ENCODE assay signal across 21 cellular contexts in genomic region chr4:8560265-8561047, GRCh38. TPM values are rescaled to one million over a fixed set of nuclear protein-coding genes. Genes with fewer than 3 reads are reported as not detected.
DNase-seq lines count a peak whose midpoint lies in the region; ATAC-seq and TF ChIP-seq lines count a peak whose summit lies in the region.
"Had no signal": no experiment of that assay in that cellular context is flagged by ENCODE, and none has a peak within 500 bp of the region (broad histone marks: within the 10 kb centered on the region; RNA-seq: fewer than 3 reads in every experiment).

No MANE protein-coding gene starts in this region.

- peak overlapping the region; percentile 58 for H3K14ac ChIP-seq in trophoblast cell (ENCODE audit: low read length)

- H3K36me3 Mint-ChIP-seq in Caco-2 (ENCODE audit: insufficient read depth, unreplicated experiment): peaks cover 5% of the 10 kb centered on the region
- no peaks in the 10 kb centered on the region for H3K36me3 Mint-ChIP-seq in activated naive CD4-positive, alpha-beta T cell treated with anti-CD3 and anti-CD28 coated beads, Interleukin-2, amount 10 ng/mL, durations not matched to agents 7 days and 5 days
- H3K36me3 Mint-ChIP-seq: activated naive CD4-positive, alpha-beta T cell treated with anti-CD3 and anti-CD28 coated beads, Interleukin-2, amount 50 U/mL, for 72 hours; IgD-negative memory B cell had no signal

- CTCF ChIA-PET in Caco-2 (lab: Charles Lee) (interaction anchor here (0.8 to 1.2 kb wide), 3 partner anchors 26 to 100 kb away, joined by 3 to 9 read pairs (median 3); no protein-coding TSS in a partner anchor), PC-3 (lab: Charles Lee) (no interaction called here)
- CTCF ChIA-PET in activated naive CD4-positive, alpha-beta T cell treated with anti-CD3 and anti-CD28 coated beads, Interleukin-2, amount 10 ng/mL, durations not matched to agents 7 days and 5 days (lab: Charles Lee): no interaction called here

- no peaks in the 10 kb centered on the region for H3K27me3 Mint-ChIP-seq in Caco-2 (ENCODE audit: insufficient read depth, unreplicated experiment)
- H3K27me3 Mint-ChIP-seq in activated naive CD4-positive, alpha-beta T cell treated with anti-CD3 and anti-CD28 coated beads, Interleukin-2, amount 10 ng/mL, durations not matched to agents 7 days and 5 days: no peaks in the 10 kb centered on the region

- H2AFZ ChIP-seq in PC-3 (ENCODE audit: low read length): peak overlapping the region; percentile 56
- no peak overlapping the region for H2AFZ ChIP-seq in trophoblast cell (ENCODE audit: insufficient read depth, low read length, poor library complexity)

- peak overlapping the region; percentile 85 for H2BK120ac ChIP-seq in trophoblast cell (ENCODE audit: insufficient read depth, low read length, poor library complexity)

- peaks cover 22% of the 10 kb centered on the region for H3K4me1 Mint-ChIP-seq in Caco-2 (ENCODE audit: low read depth, unreplicated experiment)
- H3K4me1 Mint-ChIP-seq in activated naive CD4-positive, alpha-beta T cell treated with anti-CD3 and anti-CD28 coated beads, Interleukin-2, amount 10 ng/mL, durations not matched to agents 7 days and 5 days: no peaks in the 10 kb centered on the region
- H3K4me1 Mint-ChIP-seq: IgD-negative memory B cell had no signal

- H3K4me2 ChIP-seq in PC-3 (ENCODE audit: low read length): peak overlapping the region; percentile 67
- peak overlapping the region; percentile 9 for H3K4me2 ChIP-seq in trophoblast cell (ENCODE audit: low read length)

- H3K27ac Mint-ChIP-seq in Caco-2 (ENCODE audit: unreplicated experiment): no peak overlapping the region
- H3K27ac Mint-ChIP-seq in activated naive CD4-positive, alpha-beta T cell treated with anti-CD3 and anti-CD28 coated beads, Interleukin-2, amount 10 ng/mL, durations not matched to agents 7 days and 5 days: no peak overlapping the region
- H3K27ac Mint-ChIP-seq: activated naive CD4-positive, alpha-beta T cell treated with anti-CD3 and anti-CD28 coated beads, Interleukin-2, amount 50 U/mL, for 72 hours; activated T-cell treated with anti-CD3 and anti-CD28 coated beads, Interleukin-2, amount 50 U/mL, for 24 hours; dendritic cell treated with granulocyte-macrophage colony-stimulating factor and Interleukin-4, amounts not matched to agents 40 ng/mL and 50 ng/mL, for 4 days; IgD-negative memory B cell; nephron progenitor cell had no signal

- peak overlapping the region; percentile 69 for H4K8ac ChIP-seq in trophoblast cell (ENCODE audit: low read depth, low read length)

- DNase-seq in Caco-2: peak; percentile 58 to 59
- peak; percentile 82 for DNase-seq in PC-3
- peak; percentile 85 to 89 for DNase-seq in trophoblast cell
- DNase-seq in SJCRH30: no peak
- DNase-seq in activated naive CD4-positive, alpha-beta T cell treated with anti-CD3 and anti-CD28 coated beads, Interleukin-2, amount 10 ng/mL, durations not matched to agents 7 days and 5 days: no peak
- DNase-seq in stimulated activated CD4-positive, alpha-beta T cell treated with anti-CD3 and anti-CD28 coated beads, Interleukin-2, amount 100 ng/mL, for 48 hours: no peak
- DNase-seq: activated CD4-positive, alpha-beta T cell treated with anti-CD3 and anti-CD28 coated beads, Interleukin-2, amount 50 U/mL, for 48 hours; activated T-cell treated with anti-CD3 and anti-CD28 coated beads, Interleukin-2, amount 50 U/mL, for 24 hours; COR-L47; mesenchymal stem cell; NCI-H748 treated with DMSO at 0.1 percent for 48 hours; nephron progenitor cell had no signal

- H2AK5ac ChIP-seq in trophoblast cell (ENCODE audit: low read length): peak overlapping the region; percentile 82

- peak overlapping the region; percentile 32 for H3K4ac ChIP-seq in trophoblast cell (ENCODE audit: low read depth, low read length)

- H3K79me2 ChIP-seq in PC-3 (ENCODE audit: low read length) (no peaks in the 10 kb centered on the region), trophoblast cell (ENCODE audit: control insufficient read depth, insufficient read depth, low read length, poor library complexity) (peaks cover 5% of the 10 kb centered on the region)

- peak overlapping the region; percentile 43 for H3K18ac ChIP-seq in trophoblast cell (ENCODE audit: low read length)

- H3K27me3 ChIP-seq in Caco-2 (replicated peaks; ENCODE audit: control insufficient read depth, insufficient read depth, low read length) (no peaks in the 10 kb centered on the region), PC-3 (ENCODE audit: low read length) (no peaks in the 10 kb centered on the region), esophagus (ENCODE audit: control insufficient read depth in 1 of 2, insufficient read depth in 2 of 2, low read length in 2 of 2) (no peaks in the 10 kb centered on the region), trophoblast cell (ENCODE audit: insufficient read depth, low read length) (no peaks in the 10 kb centered on the region), SJCRH30 (no peaks in the 10 kb centered on the region)
- H3K27me3 ChIP-seq: vagina had no signal

- H3K9me2 ChIP-seq in PC-3 (replicated peaks; ENCODE audit: low read length): no peaks in the 10 kb centered on the region

- ATAC-seq in PC-3: peak; percentile 87
- ATAC-seq in HG02938 (IDR thresholded peaks at IDR 0.05; ENCODE audit: unreplicated experiment): no peak
- ATAC-seq: activated naive CD4-positive, alpha-beta T cell treated with anti-CD3 and anti-CD28 coated beads, Interleukin-2, amount 50 U/mL, for 72 hours had no signal

- no peaks in the 10 kb centered on the region for H3K9me3 Mint-ChIP-seq in Caco-2 (ENCODE audit: unreplicated experiment)
- H3K9me3 Mint-ChIP-seq in activated naive CD4-positive, alpha-beta T cell treated with anti-CD3 and anti-CD28 coated beads, Interleukin-2, amount 10 ng/mL, durations not matched to agents 7 days and 5 days: no peaks in the 10 kb centered on the region
- H3K9me3 Mint-ChIP-seq: activated naive CD4-positive, alpha-beta T cell treated with anti-CD3 and anti-CD28 coated beads, Interleukin-2, amount 50 U/mL, for 72 hours; activated T-cell treated with anti-CD3 and anti-CD28 coated beads, Interleukin-2, amount 50 U/mL, for 24 hours; dendritic cell treated with granulocyte-macrophage colony-stimulating factor and Interleukin-4, amounts not matched to agents 40 ng/mL and 50 ng/mL, for 4 days; nephron progenitor cell had no signal

- H3K9ac ChIP-seq in PC-3 (ENCODE audit: low read length): peak overlapping the region; percentile 42
- H3K9ac ChIP-seq in trophoblast cell (ENCODE audit: low read length): no peak overlapping the region

- peaks cover 50% of the 10 kb centered on the region for H3K79me1 ChIP-seq in trophoblast cell (ENCODE audit: low read length)

- H4K12ac ChIP-seq in trophoblast cell (ENCODE audit: low read depth, low read length): no peak overlapping the region

- no peak overlapping the region for H3K23ac ChIP-seq in trophoblast cell (ENCODE audit: low read length)

- WGBS in esophagus, 2 donors: 67 to 75% methylated on average over 16 of the region's 16 CpGs
- WGBS in trophoblast cell (ENCODE audit: extremely low coverage, insufficient coverage, insufficient read length): no CpG with 5 or more reads among the region's 16 CpGs

- intact Hi-C loops in Caco-2 (cut with micrococcal nuclease; ENCODE audit: unreplicated experiment): no loop called here
- intact Hi-C loops in PC-3 (cut with micrococcal nuclease): no loop called here

- H3K27ac ChIP-seq in PC-3 (ENCODE audit: low read length): peak overlapping the region; percentile 92
- peak overlapping the region; percentile 34 to 76 for H3K27ac ChIP-seq in esophagus (ENCODE audit: low read depth in 2 of 2, low read length in 1 of 2)
- peak overlapping the region; percentile 83 for H3K27ac ChIP-seq in trophoblast cell (ENCODE audit: low read depth, low read length)
- H3K27ac ChIP-seq in SJCRH30: no peak overlapping the region
- H3K27ac ChIP-seq: esophagus muscularis mucosa, vagina had no signal

- peak overlapping the region; percentile 85 for H2BK12ac ChIP-seq in trophoblast cell (ENCODE audit: low read length)

- H3K4me3 ChIP-seq in Caco-2 (ENCODE audit: low read depth, low read length): no peak overlapping the region
- H3K4me3 ChIP-seq in PC-3 (ENCODE audit: low read length): no peak overlapping the region
- H3K4me3 ChIP-seq in esophagus (ENCODE audit: low read depth in 1 of 2, low read length in 2 of 2): peak overlapping the region in 1 of 2 donors; percentile 30
- no peak overlapping the region for H3K4me3 ChIP-seq in trophoblast cell (ENCODE audit: low read depth, low read length)
- no peak overlapping the region for H3K4me3 ChIP-seq in SJCRH30
- H3K4me3 ChIP-seq: esophagus muscularis mucosa, vagina had no signal

- no peak for TF ChIP-seq CTCF in Caco-2 (IDR thresholded peaks at IDR 0.05; ENCODE audit: insufficient read depth in 1 of 2, low read depth in 1 of 2, low read length in 1 of 2, severe bottlenecking in 1 of 2, unreplicated experiment in 1 of 2)
- TF ChIP-seq CTCF in PC-3 (conservative IDR thresholded peaks at IDR 0.05; ENCODE audit: low read depth, low read length): no peak

- H3K9me3 ChIP-seq in Caco-2 (no peaks in the 10 kb centered on the region), PC-3 (ENCODE audit: low read length) (no peaks in the 10 kb centered on the region), esophagus (ENCODE audit: control insufficient read depth in 2 of 2, insufficient read depth in 1 of 2, low read depth in 1 of 2, low read length in 1 of 2) (no peaks in the 10 kb centered on the region), trophoblast cell (ENCODE audit: insufficient read depth, low read depth, low read length) (no peaks in the 10 kb centered on the region), SJCRH30 (replicated peaks) (no peaks in the 10 kb centered on the region)
- H3K9me3 ChIP-seq: esophagus muscularis mucosa, vagina had no signal

- H3K4me1 ChIP-seq in Caco-2: peaks cover 64% of the 10 kb centered on the region
- peaks cover 59% of the 10 kb centered on the region for H3K4me1 ChIP-seq in PC-3 (ENCODE audit: insufficient read depth, low read length)
- peaks cover 0 to 9% of the 10 kb centered on the region in 2 donors for H3K4me1 ChIP-seq in esophagus (ENCODE audit: control insufficient read depth in 2 of 2, insufficient read depth in 2 of 2, low read length in 1 of 2)
- peaks cover 44 to 46% of the 10 kb centered on the region in 2 experiments for H3K4me1 ChIP-seq in trophoblast cell (ENCODE audit: control insufficient read depth in 1 of 2, insufficient read depth in 2 of 2, low read length in 2 of 2)
- H3K4me1 ChIP-seq in SJCRH30: peaks cover 16% of the 10 kb centered on the region
- H3K4me1 ChIP-seq: esophagus muscularis mucosa, vagina had no signal

- peak overlapping the region; percentile 83 for H4K91ac ChIP-seq in trophoblast cell (ENCODE audit: low read depth, low read length)

- H3K36me3 ChIP-seq in Caco-2 (ENCODE audit: control insufficient read depth, insufficient read depth, low read length) (no peaks in the 10 kb centered on the region), PC-3 (ENCODE audit: low read depth, low read length) (no peaks in the 10 kb centered on the region), esophagus (ENCODE audit: control insufficient read depth in 2 of 2, insufficient read depth in 2 of 2, low read length in 1 of 2) (no peaks in the 10 kb centered on the region), trophoblast cell (ENCODE audit: control insufficient read depth in 1 of 2, insufficient read depth in 2 of 2, low read length in 2 of 2) (no peaks in the 10 kb centered on the region), SJCRH30 (no peaks in the 10 kb centered on the region)
- H3K36me3 ChIP-seq: esophagus muscularis mucosa, vagina had no signal

- BruUV-seq in Caco-2 (replicated peaks; lab: Mats Ljungman, UMichigan) (no TSS peak), PC-3 (replicated peaks; lab: Mats Ljungman, UMichigan) (no TSS peak)

- H4K20me1 ChIP-seq in PC-3 (ENCODE audit: low read length): no peaks in the 10 kb centered on the region

- no peaks in the 10 kb centered on the region for H3F3A ChIP-seq in PC-3 (ENCODE audit: low read length, unreplicated experiment)

- POLR2A ChIA-PET in Caco-2 (lab: Charles Lee) (no interaction called here), PC-3 (lab: Charles Lee; ENCODE audit: unreplicated experiment) (no interaction called here)

- H2BK5ac ChIP-seq in trophoblast cell (ENCODE audit: low read depth, low read length, poor library complexity): peak overlapping the region; percentile 86

- H3K4me3 Mint-ChIP-seq in Caco-2 (ENCODE audit: unreplicated experiment): no peak overlapping the region
- no peak overlapping the region for H3K4me3 Mint-ChIP-seq in activated naive CD4-positive, alpha-beta T cell treated with anti-CD3 and anti-CD28 coated beads, Interleukin-2, amount 10 ng/mL, durations not matched to agents 7 days and 5 days
- H3K4me3 Mint-ChIP-seq: activated T-cell treated with anti-CD3 and anti-CD28 coated beads, Interleukin-2, amount 50 U/mL, for 24 hours; dendritic cell treated with granulocyte-macrophage colony-stimulating factor and Interleukin-4, amounts not matched to agents 40 ng/mL and 50 ng/mL, for 4 days; IgD-negative memory B cell; nephron progenitor cell had no signal

RNA-seq across cellular contexts. Expression of gene GPR78, which starts 19.7 kb away (rescaled TPM):
- total RNA-seq in Caco-2 (2022) (0.68 and 0.79 TPM in 2 replicates), PC-3 (2014; rRNA removed) (2.0 and 2.4 TPM in 2 replicates)
- polyA plus RNA-seq in esophagus: 1 to 10 TPM; 4.7 to 8.9 TPM
- 13.9 and 15.5 TPM in 2 replicates for polyA plus RNA-seq in trophoblast cell (2013)
- 1.4 and 3.5 TPM in 2 replicates for total RNA-seq in SJCRH30 (2014; rRNA removed; shearing (Covaris generic))
- total RNA-seq: esophagus muscularis mucosa, G401, renal cortical epithelial cell had no signal
- polyA plus RNA-seq: IgD-negative memory B cell had no signal

RNA-seq across cellular contexts. Expression of gene CPZ, which starts 32.1 kb away (rescaled TPM):
- total RNA-seq in Caco-2 (2022) (5.2 and 7.7 TPM in 2 replicates), PC-3 (2014; rRNA removed) (21.7 and 27.9 TPM in 2 replicates)
- 1 to 10 TPM; 3.4 to 7.2 TPM for polyA plus RNA-seq in esophagus
- 41.6 and 41.8 TPM in 2 replicates for polyA plus RNA-seq in trophoblast cell (2013)
- 47.1 and 53.7 TPM in 2 replicates for total RNA-seq in SJCRH30 (2014; rRNA removed; shearing (Covaris generic))
- total RNA-seq: activated naive CD4-positive, alpha-beta T cell treated with anti-CD3 and anti-CD28 coated beads, Interleukin-2, amount 50 U/mL, for 72 hours; G401 had no signal
- polyA plus RNA-seq: IgD-negative memory B cell had no signal

Comparison
In these comparisons a context has a peak if more than half of its experiments do, and no peak if none do; other contexts are left out.
1. DNase-seq: peak in Caco-2 (2 of 2), PC-3 (single experiment) and trophoblast cell (2 of 2); none in SJCRH30 (0 of 2), activated naive CD4-positive, alpha-beta T cell treated with anti-CD3 and anti-CD28 coated beads, Interleukin-2, amount 10 ng/mL, durations not matched to agents 7 days and 5 days (single experiment) and stimulated activated CD4-positive, alpha-beta T cell treated with anti-CD3 and anti-CD28 coated beads, Interleukin-2, amount 100 ng/mL, for 48 hours (0 of 2).